14 cellular contexts compared by ENCODE assay signal in the genomic region with DNA sequence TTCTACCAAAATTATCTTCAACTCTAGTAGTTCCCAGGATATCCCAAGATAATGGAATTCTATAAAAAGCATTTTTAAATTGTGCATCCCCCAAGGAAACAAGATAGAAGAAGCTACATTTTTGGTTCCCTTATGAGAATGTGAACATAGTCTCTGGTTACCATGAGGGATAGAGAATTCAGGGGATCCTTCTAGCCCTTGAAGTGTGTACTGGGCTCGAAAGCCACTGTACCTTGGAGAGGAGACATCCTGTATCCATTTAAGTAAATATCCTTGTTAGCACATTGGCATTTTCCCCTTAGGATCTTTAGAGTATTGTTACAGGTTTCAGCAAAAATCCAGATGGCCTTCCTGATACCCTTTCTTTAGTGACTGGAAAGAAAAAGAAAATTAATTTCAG.
"Had no signal": no experiment of that assay in that cellular context is flagged by ENCODE, and none has a peak within 500 bp of the region (broad histone marks: within the 10 kb centered on the region; RNA-seq: fewer than 3 reads in every experiment).

No MANE protein-coding gene starts in this region.

- H3K27ac Mint-ChIP-seq: activated T-helper 1 cell treated with anti-CD3 and anti-CD28 coated beads, Interleukin-12 subunit alpha, Interleukin-12 subunit beta, Interleukin-2, Interleukin-4 antibody, amounts not matched to agents 30 ng/mL and 10 ng/mL and 1 ng/mL, durations not matched to agents 14 hours and 24 hours and 36 hours; immature natural killer cell; mesothelial cell of epicardium; neural progenitor cell had no signal

- H3K27ac ChIP-seq: epithelial cell of prostate, neural progenitor cell, ovary, sigmoid colon had no signal

- H3K4me3 Mint-ChIP-seq: activated T-helper 1 cell treated with anti-CD3 and anti-CD28 coated beads, Interleukin-12 subunit alpha, Interleukin-12 subunit beta, Interleukin-2, Interleukin-4 antibody, amounts not matched to agents 30 ng/mL and 10 ng/mL and 1 ng/mL, durations not matched to agents 14 hours and 24 hours and 36 hours; immature natural killer cell; mesothelial cell of epicardium; neural progenitor cell had no signal

- H3K4me1 Mint-ChIP-seq: mesothelial cell of epicardium had no signal

- H2AFZ ChIP-seq: neural progenitor cell had no signal

- H3K4me2 ChIP-seq: neural progenitor cell had no signal

- H3K36me3 ChIP-seq: neural progenitor cell, ovary had no signal

- H3K9me3 ChIP-seq: ovary, sigmoid colon had no signal

- H3K27me3 ChIP-seq: neural progenitor cell, ovary, sigmoid colon had no signal

- H3K4me3 ChIP-seq: neural progenitor cell, ovary, sigmoid colon had no signal

- H3K9ac ChIP-seq: neural progenitor cell had no signal

- DNase-seq: activated CD4-positive, CD25-positive, alpha-beta regulatory T cell; activated naive CD4-positive, alpha-beta T cell; anterior cingulate cortex; cerebellar nuclear complex; dermis blood vessel endothelial cell; foreskin melanocyte; immature natural killer cell; ovary; sigmoid colon; stimulated activated CD4-positive, alpha-beta T cell treated with anti-CD3 and anti-CD28 coated beads, Interleukin-1b, Interleukin-23, amount 100 ng/mL, for 48 hours had no signal

- H3K9me3 Mint-ChIP-seq: activated T-helper 1 cell treated with anti-CD3 and anti-CD28 coated beads, Interleukin-12 subunit alpha, Interleukin-12 subunit beta, Interleukin-2, Interleukin-4 antibody, amounts not matched to agents 30 ng/mL and 10 ng/mL and 1 ng/mL, durations not matched to agents 14 hours and 24 hours and 36 hours; immature natural killer cell; mesothelial cell of epicardium; neural progenitor cell had no signal

- H3K36me3 Mint-ChIP-seq: neural progenitor cell had no signal

- H3K4me1 ChIP-seq: neural progenitor cell, sigmoid colon had no signal
